1 cellular context compared by ENCODE assay signal in genomic region chr6:136471372-136471771, GRCh38.
A peak's percentile ranks its signal among the peaks of the same experiment; 100 is the strongest.
TF ChIP-seq lines count a peak whose summit lies in the region.

No MANE protein-coding gene starts in this region.

TF ChIP-seq in HCT116, 20 proteins besides CTCF, POLR2A, EP300 and RAD21 (continued from another document):
- TF ChIP-seq, protein P1, sequence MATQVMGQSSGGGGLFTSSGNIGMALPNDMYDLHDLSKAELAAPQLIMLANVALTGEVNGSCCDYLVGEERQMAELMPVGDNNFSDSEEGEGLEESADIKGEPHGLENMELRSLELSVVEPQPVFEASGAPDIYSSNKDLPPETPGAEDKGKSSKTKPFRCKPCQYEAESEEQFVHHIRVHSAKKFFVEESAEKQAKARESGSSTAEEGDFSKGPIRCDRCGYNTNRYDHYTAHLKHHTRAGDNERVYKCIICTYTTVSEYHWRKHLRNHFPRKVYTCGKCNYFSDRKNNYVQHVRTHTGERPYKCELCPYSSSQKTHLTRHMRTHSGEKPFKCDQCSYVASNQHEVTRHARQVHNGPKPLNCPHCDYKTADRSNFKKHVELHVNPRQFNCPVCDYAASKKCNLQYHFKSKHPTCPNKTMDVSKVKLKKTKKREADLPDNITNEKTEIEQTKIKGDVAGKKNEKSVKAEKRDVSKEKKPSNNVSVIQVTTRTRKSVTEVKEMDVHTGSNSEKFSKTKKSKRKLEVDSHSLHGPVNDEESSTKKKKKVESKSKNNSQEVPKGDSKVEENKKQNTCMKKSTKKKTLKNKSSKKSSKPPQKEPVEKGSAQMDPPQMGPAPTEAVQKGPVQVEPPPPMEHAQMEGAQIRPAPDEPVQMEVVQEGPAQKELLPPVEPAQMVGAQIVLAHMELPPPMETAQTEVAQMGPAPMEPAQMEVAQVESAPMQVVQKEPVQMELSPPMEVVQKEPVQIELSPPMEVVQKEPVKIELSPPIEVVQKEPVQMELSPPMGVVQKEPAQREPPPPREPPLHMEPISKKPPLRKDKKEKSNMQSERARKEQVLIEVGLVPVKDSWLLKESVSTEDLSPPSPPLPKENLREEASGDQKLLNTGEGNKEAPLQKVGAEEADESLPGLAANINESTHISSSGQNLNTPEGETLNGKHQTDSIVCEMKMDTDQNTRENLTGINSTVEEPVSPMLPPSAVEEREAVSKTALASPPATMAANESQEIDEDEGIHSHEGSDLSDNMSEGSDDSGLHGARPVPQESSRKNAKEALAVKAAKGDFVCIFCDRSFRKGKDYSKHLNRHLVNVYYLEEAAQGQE (IDR thresholded peaks at IDR 0.05; ENCODE audit: low read depth) = peak; percentile 44
- TF ChIP-seq ZNF274 (IDR thresholded peaks at IDR 0.05; ENCODE audit: low read depth, low read length) = no peak
